Comparison of ENCODE assay signal across 30 cellular contexts in genomic region chr16:21940570-21940969, GRCh38.
"Had no signal": no experiment of that assay in that cellular context is flagged by ENCODE, and none has a peak within 500 bp of the region (broad histone marks: within the 10 kb centered on the region; RNA-seq: fewer than 3 reads in every experiment).

No MANE protein-coding gene starts in this region.

- DNase-seq: activated CD4-positive, alpha-beta memory T cell treated with anti-CD3 and anti-CD28 coated beads, Interleukin-2, amount 10 ng/mL, durations not matched to agents 7 days and 5 days; activated CD4-positive, alpha-beta T cell treated with anti-CD3 and anti-CD28 coated beads for 1 hour; activated CD4-positive, alpha-beta T cell treated with anti-CD3 and anti-CD28 coated beads for 48 hours; activated CD4-positive, CD25-positive, alpha-beta regulatory T cell; activated CD8-positive, alpha-beta memory T cell treated with anti-CD3 and anti-CD28 coated beads for 24 hours; activated CD8-positive, alpha-beta memory T cell treated with anti-CD3 and anti-CD28 coated beads, Interleukin-2, amount 10 ng/mL, durations not matched to agents 7 days and 5 days; activated CD8-positive, alpha-beta memory T cell treated with anti-CD3 and anti-CD28 coated beads, Interleukin-2, amount 50 U/mL, for 48 hours; activated effector memory CD4-positive, alpha-beta T cell treated with Interleukin-2 at 50 U/mL for 16 hours; activated naive CD4-positive, alpha-beta T cell; activated naive CD4-positive, alpha-beta T cell treated with anti-CD3 and anti-CD28 coated beads, Interleukin-2, amount 50 U/mL, for 16 hours; activated naive CD8-positive, alpha-beta T cell treated with anti-CD3 and anti-CD28 coated beads for 36 hours; activated T-cell treated with anti-CD3 and anti-CD28 coated beads, Interleukin-2, amount 50 U/mL, for 48 hours; amniotic stem cell; aorta; brain microvascular endothelial cell; central memory CD4-positive, alpha-beta T cell; MM.1S; NCI-H1048; NCI-H1105 treated with DMSO at 0.1 percent for 48 hours; NCI-H1436; NCI-H1694; NCI-H2029; NCI-H345; NCI-H524 treated with DMSO at 0.1 percent for 48 hours; NK-92 treated with Interleukin-12 subunit alpha and Interleukin-12 subunit beta, amount 100 ng/mL, for 24 hours; PC-9; SIG-M5; T-cell; T-helper 17 cell; WERI-Rb-1 had no signal
